ENCODE assay signal across 31 cellular contexts in the genomic region with DNA sequence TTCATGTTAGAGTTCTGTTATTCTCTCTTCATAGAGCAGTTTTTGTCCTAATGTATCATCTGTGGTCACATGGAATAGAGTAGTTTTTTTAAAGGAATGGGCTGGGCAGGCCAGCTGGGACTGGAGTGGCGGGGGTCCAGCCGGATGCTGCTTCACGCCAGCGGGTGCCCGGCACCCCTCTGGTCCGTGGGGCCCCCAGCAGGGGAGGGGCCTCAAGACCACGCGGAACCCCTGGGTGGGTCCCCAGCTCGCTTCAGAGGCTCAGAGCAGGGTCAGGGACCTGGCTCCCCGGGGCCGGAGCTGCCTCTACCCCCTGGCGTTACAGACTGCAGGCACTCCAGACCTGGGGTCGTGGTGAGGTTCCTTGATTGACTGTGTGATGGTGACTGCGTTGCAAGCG.
"Had no signal": no experiment of that assay in that cellular context is flagged by ENCODE, and none has a peak within 500 bp of the region (broad histone marks: within the 10 kb centered on the region; RNA-seq: fewer than 3 reads in every experiment).

No MANE protein-coding gene starts in this region.

- H3K27ac ChIP-seq: adrenal gland, ascending aorta, cardiac muscle cell, VCaP had no signal

- H3K9me3 ChIP-seq: adrenal gland, ascending aorta had no signal

- H3K4me3 ChIP-seq: adrenal gland, ascending aorta, cardiac muscle cell had no signal

- ATAC-seq: activated CD8-positive, alpha-beta T cell treated with anti-CD3 and anti-CD28 coated beads for 36 hours; activated naive CD4-positive, alpha-beta T cell treated with anti-CD3 and anti-CD28 coated beads, Interleukin-2, amount 50 U/mL, for 72 hours; activated T-cell treated with anti-CD3 and anti-CD28 coated beads, Interleukin-2, amount 50 U/mL, for 4 hours; activated T-cell treated with anti-CD3 and anti-CD28 coated beads, Interleukin-2, amount 50 U/mL, for 72 hours; activated T-helper 17 cell treated with anti-CD3 and anti-CD28 coated beads, Interleukin-2, amount 50 U/mL, for 72 hours had no signal

- H3K4me1 ChIP-seq: adrenal gland, ascending aorta had no signal

- DNase-seq: activated B cell treated with CpG ODN at 0.5 μM for 24 hours; activated CD4-positive, alpha-beta memory T cell treated with anti-CD3 and anti-CD28 coated beads for 36 hours; activated CD4-positive, alpha-beta T cell treated with anti-CD3 and anti-CD28 coated beads for 4 hours; activated CD4-positive, alpha-beta T cell treated with anti-CD3 and anti-CD28 coated beads, Interleukin-2, amount 10 ng/mL, durations not matched to agents 24 days and 14 days; activated CD4-positive, alpha-beta T cell treated with anti-CD3 and anti-CD28 coated beads, Interleukin-2, amount 50 U/mL, for 1 hour; activated CD4-positive, alpha-beta T cell treated with anti-CD3 and anti-CD28 coated beads, Interleukin-2, amount 50 U/mL, for 4 hours; activated CD4-positive, CD25-positive, alpha-beta regulatory T cell treated with anti-CD3 and anti-CD28 coated beads, Interleukin-2, amount 50 U/mL, for 72 hours; activated CD8-positive, alpha-beta memory T cell treated with anti-CD3 and anti-CD28 coated beads, Interleukin-2, amount 50 U/mL, for 4 hours; activated CD8-positive, alpha-beta T cell treated with anti-CD3 and anti-CD28 coated beads for 36 hours; activated effector memory CD4-positive, alpha-beta T cell treated with anti-CD3 and anti-CD28 coated beads, Interleukin-2, amount 50 U/mL, for 16 hours; activated gamma-delta T cell treated with Interleukin-2 at 50 U/mL for 16 hours; activated naive CD4-positive, alpha-beta T cell; activated naive CD4-positive, alpha-beta T cell treated with anti-CD3 and anti-CD28 coated beads for 36 hours; activated naive CD4-positive, alpha-beta T cell treated with anti-CD3 and anti-CD28 coated beads, Interleukin-2, amount 50 U/mL, for 16 hours; activated naive CD8-positive, alpha-beta T cell treated with anti-CD3 and anti-CD28 coated beads for 36 hours; activated T-cell treated with anti-CD3 and anti-CD28 coated beads for 4 hours; activated T-cell treated with anti-CD3 and anti-CD28 coated beads, Interleukin-2, amount 50 U/mL, for 1 hour; activated T-cell treated with anti-CD3 and anti-CD28 coated beads, Interleukin-2, amount 50 U/mL, for 4 hours; activated T-cell treated with anti-CD3 and anti-CD28 coated beads, Interleukin-2, amount 50 U/mL, for 72 hours; adrenal gland; amniotic stem cell; caudate nucleus; cerebellar nuclear complex; T-helper 1 cell; T-helper 2 cell; T-helper 9 cell had no signal

- H3K27me3 ChIP-seq: adrenal gland, ascending aorta had no signal

- H3K36me3 ChIP-seq: adrenal gland, ascending aorta, cardiac muscle cell had no signal
